1 cellular context compared by ENCODE assay signal in genomic region chr14:91509083-91509877, GRCh38.
A peak's percentile ranks its signal among the peaks of the same experiment; 100 is the strongest.
TF ChIP-seq lines count a peak whose summit lies in the region.

No MANE protein-coding gene starts in this region.

TF ChIP-seq in GM12878, 131 proteins besides CTCF, POLR2A, EP300 and RAD21 (continued from another document):
- TF ChIP-seq CUX1 (IDR thresholded peaks at IDR 0.05; ENCODE audit: insufficient replicate concordance, low read depth, low read length) = no peak
- 0 out of 2 replicates have a peak, but pooled peaks have one; percentile 79 for TF ChIP-seq WRNIP1 (IDR thresholded peaks at IDR 0.05; ENCODE audit: borderline replicate concordance, low read depth, low read length)
- TF ChIP-seq PAX5 (IDR thresholded peaks at IDR 0.05; ENCODE audit: borderline replicate concordance, low read depth, low read length) = no peak
- no peak for TF ChIP-seq ZNF274 (IDR thresholded peaks at IDR 0.05; ENCODE audit: insufficient read depth, insufficient read length)
- TF ChIP-seq RAD51 (IDR thresholded peaks at IDR 0.05) = no peak
- TF ChIP-seq CHD1 (IDR thresholded peaks at IDR 0.05; ENCODE audit: low read depth, low read length) = 0 out of 2 replicates have a peak, but pooled peaks have one; percentile 71
- TF ChIP-seq STAT3 (IDR thresholded peaks at IDR 0.05; ENCODE audit: low read depth, low read length) = no peak
- no peak for TF ChIP-seq RB1 (IDR thresholded peaks at IDR 0.05; ENCODE audit: borderline replicate concordance)
- TF ChIP-seq TBL1XR1 (IDR thresholded peaks at IDR 0.05; ENCODE audit: low read depth, low read length) = no peak
- TF ChIP-seq MLLT1 (IDR thresholded peaks at IDR 0.05) = no peak
- TF ChIP-seq TAF1 (IDR thresholded peaks at IDR 0.05; ENCODE audit: borderline replicate concordance, low read depth, low read length) = peak; percentile 26; the same call in 1 of the 2 replicates
- TF ChIP-seq, protein P1, sequence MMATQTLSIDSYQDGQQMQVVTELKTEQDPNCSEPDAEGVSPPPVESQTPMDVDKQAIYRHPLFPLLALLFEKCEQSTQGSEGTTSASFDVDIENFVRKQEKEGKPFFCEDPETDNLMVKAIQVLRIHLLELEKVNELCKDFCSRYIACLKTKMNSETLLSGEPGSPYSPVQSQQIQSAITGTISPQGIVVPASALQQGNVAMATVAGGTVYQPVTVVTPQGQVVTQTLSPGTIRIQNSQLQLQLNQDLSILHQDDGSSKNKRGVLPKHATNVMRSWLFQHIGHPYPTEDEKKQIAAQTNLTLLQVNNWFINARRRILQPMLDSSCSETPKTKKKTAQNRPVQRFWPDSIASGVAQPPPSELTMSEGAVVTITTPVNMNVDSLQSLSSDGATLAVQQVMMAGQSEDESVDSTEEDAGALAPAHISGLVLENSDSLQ (IDR thresholded peaks at IDR 0.05) = peak; percentile 13; the same call in 1 of the 2 replicates
- TF ChIP-seq, protein P2, sequence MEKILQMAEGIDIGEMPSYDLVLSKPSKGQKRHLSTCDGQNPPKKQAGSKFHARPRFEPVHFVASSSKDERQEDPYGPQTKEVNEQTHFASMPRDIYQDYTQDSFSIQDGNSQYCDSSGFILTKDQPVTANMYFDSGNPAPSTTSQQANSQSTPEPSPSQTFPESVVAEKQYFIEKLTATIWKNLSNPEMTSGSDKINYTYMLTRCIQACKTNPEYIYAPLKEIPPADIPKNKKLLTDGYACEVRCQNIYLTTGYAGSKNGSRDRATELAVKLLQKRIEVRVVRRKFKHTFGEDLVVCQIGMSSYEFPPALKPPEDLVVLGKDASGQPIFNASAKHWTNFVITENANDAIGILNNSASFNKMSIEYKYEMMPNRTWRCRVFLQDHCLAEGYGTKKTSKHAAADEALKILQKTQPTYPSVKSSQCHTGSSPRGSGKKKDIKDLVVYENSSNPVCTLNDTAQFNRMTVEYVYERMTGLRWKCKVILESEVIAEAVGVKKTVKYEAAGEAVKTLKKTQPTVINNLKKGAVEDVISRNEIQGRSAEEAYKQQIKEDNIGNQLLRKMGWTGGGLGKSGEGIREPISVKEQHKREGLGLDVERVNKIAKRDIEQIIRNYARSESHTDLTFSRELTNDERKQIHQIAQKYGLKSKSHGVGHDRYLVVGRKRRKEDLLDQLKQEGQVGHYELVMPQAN (conservative IDR thresholded peaks at IDR 0.05) = peak; percentile 49; the same call in 1 of the 2 replicates
- TF ChIP-seq ZBTB40 (IDR thresholded peaks at IDR 0.05; ENCODE audit: borderline replicate concordance) = no peak
- TF ChIP-seq POLR2AphosphoS5 (IDR thresholded peaks at IDR 0.05; ENCODE audit: low read length) = peak; percentile 31; the same call in 1 of the 2 replicates
